Comparison of ENCODE assay signal across 19 cellular contexts in the genomic region with DNA sequence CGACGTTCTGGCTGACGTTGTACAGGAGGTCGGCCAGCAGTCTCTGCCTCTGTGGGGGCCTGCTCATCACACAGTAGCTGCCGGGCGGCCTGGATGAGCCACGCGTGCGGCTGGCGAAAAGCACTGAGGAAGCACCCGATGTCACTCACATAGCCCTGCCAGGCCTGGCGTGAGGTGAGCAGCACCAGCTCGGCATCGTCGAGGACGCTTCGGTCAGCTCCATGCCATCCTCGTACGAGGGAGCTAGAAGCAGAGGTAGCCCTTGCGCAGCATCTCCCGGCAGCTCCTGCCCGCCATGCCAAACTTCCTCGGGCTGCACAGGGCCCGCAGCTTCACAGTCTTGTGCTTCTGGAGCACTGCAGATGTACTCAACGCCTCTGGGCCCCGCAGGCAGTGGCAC. TPM values are rescaled to one million over a fixed set of nuclear protein-coding genes. Genes with fewer than 3 reads are reported as not detected.
DNase-seq lines count a peak whose midpoint lies in the region; ATAC-seq and TF ChIP-seq lines count a peak whose summit lies in the region.
"Had no signal": no experiment of that assay in that cellular context is flagged by ENCODE, and none has a peak within 500 bp of the region (broad histone marks: within the 10 kb centered on the region; RNA-seq: fewer than 3 reads in every experiment).

No MANE protein-coding gene starts in this region.

- no peaks in the 10 kb centered on the region for H3K9me3 ChIP-seq in neuronal stem cell (replicated peaks in 1 of 2; ENCODE audit: control insufficient read depth in 2 of 2, insufficient read depth in 1 of 2, low read depth in 1 of 2, low read length in 2 of 2)
- H3K9me3 ChIP-seq: BLaER1 had no signal

- H3K27me3 ChIP-seq in neuronal stem cell (ENCODE audit: control insufficient read depth in 3 of 3, insufficient read depth in 3 of 3, low read depth in 1 of 3, low read length in 3 of 3) = no peaks in the 10 kb centered on the region
- H3K27me3 ChIP-seq: BLaER1 had no signal

- no peak overlapping the region for H2BK5ac ChIP-seq in neuronal stem cell (ENCODE audit: low read length)

- peaks cover 5% of the 10 kb centered on the region for H3K79me1 ChIP-seq in neuronal stem cell (ENCODE audit: low read depth, low read length)

- H3K9ac ChIP-seq in neuronal stem cell (ENCODE audit: low read depth, low read length, poor library complexity) = peak overlapping the region; percentile 44
- H3K9ac ChIP-seq: BLaER1 had no signal

- H4K91ac ChIP-seq in neuronal stem cell (ENCODE audit: low read depth, low read length, poor library complexity) = no peak overlapping the region

- H3K23ac ChIP-seq in neuronal stem cell (ENCODE audit: low read depth, low read length, poor library complexity) = peak overlapping the region; percentile 58

- no peak overlapping the region for H2BK15ac ChIP-seq in neuronal stem cell (ENCODE audit: low read length)

- H2AFZ ChIP-seq in neuronal stem cell (ENCODE audit: low read length) = no peak overlapping the region

- no peak overlapping the region for H3K14ac ChIP-seq in neuronal stem cell (ENCODE audit: low read length)

- intact Hi-C loops in Right ventricle myocardium inferior (cut with DNase I) (no loop called here), cardiac septum (cut with DNase I) (no loop called here), natural killer cell (cut with micrococcal nuclease) (no loop called here)

- no peak overlapping the region for H4K8ac ChIP-seq in neuronal stem cell (ENCODE audit: low read depth, low read length)

- no peak overlapping the region for H3K4ac ChIP-seq in neuronal stem cell (ENCODE audit: low read length)

- DNase-seq in Right ventricle myocardium inferior (ENCODE audit: missing footprints) (peak; percentile 42), cardiac septum (ENCODE audit: low spot score) (no peak), natural killer cell (no peak), neuronal stem cell (ENCODE audit: low spot score) (no peak)
- no peak for DNase-seq in natural killer cell treated with Interleukin-12 subunit alpha and Interleukin-12 subunit beta and Interleukin-15 and Interleukin-18, amount 100 ng/mL, for 72 hours (ENCODE audit: low spot score)
- DNase-seq in activated CD4-positive, alpha-beta T cell treated with anti-CD3 and anti-CD28 coated beads for 4 hours = no peak
- DNase-seq: 8988T; CD4-positive, alpha-beta memory T cell; DMS153; DMS79; GDM1; GOT3; H7; HFFc6 had no signal

- no peaks in the 10 kb centered on the region for H3K36me3 Mint-ChIP-seq in natural killer cell
- peaks cover 7% of the 10 kb centered on the region for H3K36me3 Mint-ChIP-seq in natural killer cell treated with Interleukin-12 subunit alpha and Interleukin-12 subunit beta and Interleukin-15 and Interleukin-18, amount 100 ng/mL, for 72 hours

- TF ChIP-seq CTCF in natural killer cell (IDR thresholded peaks at IDR 0.05) = no peak

- no peak for ATAC-seq in Right ventricle myocardium inferior
- ATAC-seq in natural killer cell = no peak
- ATAC-seq in natural killer cell treated with Interleukin-12 subunit alpha and Interleukin-12 subunit beta and Interleukin-15 and Interleukin-18, amount 100 ng/mL, for 72 hours = no peak
- ATAC-seq in GM18498 (IDR thresholded peaks at IDR 0.05; ENCODE audit: unreplicated experiment) = no peak
- no peak for ATAC-seq in HG03095 (IDR thresholded peaks at IDR 0.05; ENCODE audit: unreplicated experiment)
- ATAC-seq: HCT116 had no signal

- no peak overlapping the region for H3K27ac ChIP-seq in neuronal stem cell (replicated peaks; ENCODE audit: low read length)
- H3K27ac ChIP-seq: BLaER1 had no signal

- no peaks in the 10 kb centered on the region for H3K4me1 ChIP-seq in neuronal stem cell (ENCODE audit: control insufficient read depth in 2 of 2, insufficient read depth in 1 of 2, low read depth in 1 of 2, low read length in 2 of 2)

- no peak overlapping the region for H2BK12ac ChIP-seq in neuronal stem cell (ENCODE audit: low read length)

- H2AK5ac ChIP-seq in neuronal stem cell (ENCODE audit: low read depth, low read length) = no peak overlapping the region

- no peaks in the 10 kb centered on the region for H3K9me3 Mint-ChIP-seq in natural killer cell
- H3K9me3 Mint-ChIP-seq in natural killer cell treated with Interleukin-12 subunit alpha and Interleukin-12 subunit beta and Interleukin-15 and Interleukin-18, amount 100 ng/mL, for 72 hours = no peaks in the 10 kb centered on the region
- H3K9me3 Mint-ChIP-seq: CD14-positive monocyte, HFFc6 had no signal

- no peak overlapping the region for H3K4me2 ChIP-seq in neuronal stem cell (ENCODE audit: insufficient read depth, low read length, poor library complexity, severe bottlenecking)
- H3K4me2 ChIP-seq: BLaER1 had no signal

- no peak overlapping the region for H3K18ac ChIP-seq in neuronal stem cell (ENCODE audit: low read length)

- H3K4me3 ChIP-seq in neuronal stem cell (ENCODE audit: low read length in 2 of 2) = no peak overlapping the region
- H3K4me3 ChIP-seq: BLaER1 had no signal

- H3K4me1 Mint-ChIP-seq in natural killer cell = peaks cover 14 to 26% of the 10 kb centered on the region in 2 donors
- peaks cover 15 to 25% of the 10 kb centered on the region in 2 donors for H3K4me1 Mint-ChIP-seq in natural killer cell treated with Interleukin-12 subunit alpha and Interleukin-12 subunit beta and Interleukin-15 and Interleukin-18, amount 100 ng/mL, for 72 hours (ENCODE audit: low read depth in 2 of 2)

- no peak overlapping the region for H3K4me3 Mint-ChIP-seq in natural killer cell
- H3K4me3 Mint-ChIP-seq in natural killer cell treated with Interleukin-12 subunit alpha and Interleukin-12 subunit beta and Interleukin-15 and Interleukin-18, amount 100 ng/mL, for 72 hours = no peak overlapping the region
- H3K4me3 Mint-ChIP-seq: CD14-positive monocyte; CD4-positive, alpha-beta memory T cell; HFFc6 had no signal

- H3K36me3 ChIP-seq in neuronal stem cell (replicated peaks in 1 of 2; ENCODE audit: control insufficient read depth in 2 of 2, insufficient read depth in 2 of 2, low read length in 2 of 2) = peaks cover 18 to 65% of the 10 kb centered on the region in 2 donors

- peak overlapping the region; percentile 56 to 81 for H3K27ac Mint-ChIP-seq in natural killer cell
- peak overlapping the region in 1 of 2 donors; percentile 53 for H3K27ac Mint-ChIP-seq in natural killer cell treated with Interleukin-12 subunit alpha and Interleukin-12 subunit beta and Interleukin-15 and Interleukin-18, amount 100 ng/mL, for 72 hours
- H3K27ac Mint-ChIP-seq: CD4-positive, alpha-beta memory T cell; HFFc6 had no signal

- H2BK120ac ChIP-seq in neuronal stem cell (ENCODE audit: low read depth, low read length) = no peak overlapping the region

- WGBS in neuronal stem cell (ENCODE audit: extremely low coverage in 2 of 2, insufficient read length in 2 of 2, insufficient replicate concordance in 1 of 2), 2 donors = no CpG with 5 or more reads among the region's 26 CpGs

- no peaks in the 10 kb centered on the region for H3K27me3 Mint-ChIP-seq in natural killer cell (ENCODE audit: low read depth in 2 of 2)
- H3K27me3 Mint-ChIP-seq in natural killer cell treated with Interleukin-12 subunit alpha and Interleukin-12 subunit beta and Interleukin-15 and Interleukin-18, amount 100 ng/mL, for 72 hours = no peaks in the 10 kb centered on the region
- H3K27me3 Mint-ChIP-seq: CD4-positive, alpha-beta memory T cell had no signal

RNA-seq across cellular contexts. Expression of gene NDUFB6, which starts 6.2 kb away (rescaled TPM):
- 192 TPM for total RNA-seq in Right ventricle myocardium inferior
- total RNA-seq in cardiac septum = 113 TPM
- total RNA-seq in natural killer cell = 10 to 100 TPM; 12.6 to 14.6 (median 13.3) TPM
- 10 to 100 TPM; 28.9 to 33.8 TPM for total RNA-seq in natural killer cell treated with Interleukin-12 subunit alpha and Interleukin-12 subunit beta and Interleukin-15 and Interleukin-18, amount 100 ng/mL, for 72 hours
- polyA plus RNA-seq in neuronal stem cell (2013, experiment 1 of 2) = 63.4 TPM
- polyA plus RNA-seq in neuronal stem cell (2013, experiment 2 of 2) = 67.7 TPM

RNA-seq across cellular contexts. Expression of gene TOPORS, which starts 14.4 kb away (rescaled TPM):
- total RNA-seq in Right ventricle myocardium inferior (8.7 TPM), cardiac septum (8.5 TPM), natural killer cell (10 to 100 TPM; 27.5 to 30.4 (median 29.8) TPM)
- total RNA-seq in natural killer cell treated with Interleukin-12 subunit alpha and Interleukin-12 subunit beta and Interleukin-15 and Interleukin-18, amount 100 ng/mL, for 72 hours = 10 to 100 TPM; 11.3 to 12.1 TPM
- 23.3 TPM for polyA plus RNA-seq in neuronal stem cell (2013, experiment 1 of 2)
- 24.5 TPM for polyA plus RNA-seq in neuronal stem cell (2013, experiment 2 of 2)

RNA-seq across cellular contexts. Expression of gene SMIM27, which starts 14.6 kb away (rescaled TPM):
- total RNA-seq in Right ventricle myocardium inferior (12.5 TPM), cardiac septum (15.7 TPM), natural killer cell (10 to 100 TPM; 17.7 to 22.8 (median 18.0) TPM)
- 1 to 10 TPM; 6.4 to 9.1 TPM for total RNA-seq in natural killer cell treated with Interleukin-12 subunit alpha and Interleukin-12 subunit beta and Interleukin-15 and Interleukin-18, amount 100 ng/mL, for 72 hours
- 42.7 TPM for polyA plus RNA-seq in neuronal stem cell (2013, experiment 1 of 2)
- polyA plus RNA-seq in neuronal stem cell (2013, experiment 2 of 2) = 42.8 TPM

RNA-seq across cellular contexts. Expression of gene RIGI, which starts 40.8 kb away (rescaled TPM):
- total RNA-seq in Right ventricle myocardium inferior (4.7 TPM), cardiac septum (2.8 TPM), natural killer cell (10 to 100 TPM; 13.8 to 21.3 (median 15.7) TPM)
- total RNA-seq in natural killer cell treated with Interleukin-12 subunit alpha and Interleukin-12 subunit beta and Interleukin-15 and Interleukin-18, amount 100 ng/mL, for 72 hours = 1 to 10 TPM; 7.9 to 9.2 TPM
- 2.4 TPM for polyA plus RNA-seq in neuronal stem cell (2013, experiment 1 of 2)
- 2.2 TPM for polyA plus RNA-seq in neuronal stem cell (2013, experiment 2 of 2)
